18 cellular contexts compared by ENCODE assay signal in the genomic region with DNA sequence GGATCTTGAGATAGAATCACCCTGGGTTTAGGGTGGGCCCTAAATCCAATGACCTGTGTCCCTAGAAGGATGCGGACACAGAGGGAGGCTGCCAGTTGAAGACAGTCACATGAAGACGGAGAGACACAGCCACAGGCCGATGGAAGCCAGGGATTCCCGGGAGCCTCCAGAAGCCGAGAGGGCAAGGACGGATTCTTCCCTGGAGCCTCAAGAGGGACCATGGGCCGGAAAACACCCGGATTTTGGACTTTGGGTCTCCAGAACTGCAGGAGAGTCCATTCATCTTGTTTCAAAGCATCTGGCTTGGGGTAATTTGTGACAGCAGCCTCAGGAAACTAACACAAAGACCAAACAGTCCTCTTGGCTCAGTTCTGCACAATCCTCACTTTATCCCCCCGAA. TPM values are rescaled to one million over a fixed set of nuclear protein-coding genes. Genes with fewer than 3 reads are reported as not detected.
A peak's percentile ranks its signal among the peaks of the same experiment; 100 is the strongest.
DNase-seq lines count a peak whose midpoint lies in the region; ATAC-seq, FAIRE-seq and TF ChIP-seq lines count a peak whose summit lies in the region.
"Had no signal": no experiment of that assay in that cellular context is flagged by ENCODE, and none has a peak within 500 bp of the region (broad histone marks: within the 10 kb centered on the region; RNA-seq: fewer than 3 reads in every experiment).

No MANE protein-coding gene starts in this region.

- peaks cover 4% of the 10 kb centered on the region for H3K36me3 ChIP-seq in H7 (replicated peaks; ENCODE audit: control insufficient read depth, insufficient read depth, low read length)

- H3K27me3 ChIP-seq in H7 (ENCODE audit: control insufficient read depth, insufficient read depth, low read length), result no peaks in the 10 kb centered on the region
- H3K27me3 ChIP-seq: BLaER1 had no signal

- no peak for ATAC-seq in activated naive CD8-positive, alpha-beta T cell treated with anti-CD3 and anti-CD28 coated beads, Interleukin-2, amount 50 U/mL, for 24 hours
- ATAC-seq in effector memory CD8-positive, alpha-beta T cell (replicated peaks), result no peak
- no peak for ATAC-seq in GM19023 (IDR thresholded peaks at IDR 0.05; ENCODE audit: unreplicated experiment)

- no peak for TF ChIP-seq CTCF in nephron progenitor cell (IDR thresholded peaks at IDR 0.05)

- no peaks in the 10 kb centered on the region for H3K4me1 Mint-ChIP-seq in activated naive CD8-positive, alpha-beta T cell treated with anti-CD3 and anti-CD28 coated beads, Interleukin-2, amount 50 U/mL, for 24 hours
- no peaks in the 10 kb centered on the region for H3K4me1 Mint-ChIP-seq in activated naive CD8-positive, alpha-beta T cell treated with anti-CD3 and anti-CD28 coated beads for 36 hours
- peaks cover 5 to 6% of the 10 kb centered on the region in 2 donors for H3K4me1 Mint-ChIP-seq in effector memory CD8-positive, alpha-beta T cell (ENCODE audit: low read depth in 2 of 2)
- H3K4me1 Mint-ChIP-seq in nephron progenitor cell, result no peaks in the 10 kb centered on the region

- no peaks in the 10 kb centered on the region for H3K27me3 Mint-ChIP-seq in activated naive CD8-positive, alpha-beta T cell treated with anti-CD3 and anti-CD28 coated beads, Interleukin-2, amount 50 U/mL, for 24 hours
- H3K27me3 Mint-ChIP-seq in activated naive CD8-positive, alpha-beta T cell treated with anti-CD3 and anti-CD28 coated beads for 36 hours, result no peaks in the 10 kb centered on the region
- H3K27me3 Mint-ChIP-seq in effector memory CD8-positive, alpha-beta T cell, result no peaks in the 10 kb centered on the region
- peaks cover 5% of the 10 kb centered on the region for H3K27me3 Mint-ChIP-seq in nephron progenitor cell (ENCODE audit: low read depth, poor library complexity)
- H3K27me3 Mint-ChIP-seq: CD4-positive, alpha-beta memory T cell had no signal

- DNase-seq in activated naive CD8-positive, alpha-beta T cell treated with anti-CD3 and anti-CD28 coated beads, Interleukin-2, amount 50 U/mL, for 24 hours, result no peak
- no peak for DNase-seq in activated naive CD8-positive, alpha-beta T cell treated with anti-CD3 and anti-CD28 coated beads for 36 hours
- peak; percentile 18 for DNase-seq in H7
- DNase-seq in effector memory CD8-positive, alpha-beta T cell, result no peak
- no peak for DNase-seq in nephron progenitor cell
- no peak for DNase-seq in activated CD4-positive, CD25-positive, alpha-beta regulatory T cell (lab: John Stamatoyannopoulos, UW)
- no peak for DNase-seq in urothelium cell line (ENCODE audit: low spot score)
- DNase-seq: 8988T; CD4-positive, alpha-beta memory T cell; DMS79 treated with DMSO at 0.1 percent for 48 hours; GF-D8; GM23248 had no signal

- peaks cover 20% of the 10 kb centered on the region for H3K36me3 Mint-ChIP-seq in activated naive CD8-positive, alpha-beta T cell treated with anti-CD3 and anti-CD28 coated beads, Interleukin-2, amount 50 U/mL, for 24 hours (ENCODE audit: low read depth)
- H3K36me3 Mint-ChIP-seq in activated naive CD8-positive, alpha-beta T cell treated with anti-CD3 and anti-CD28 coated beads for 36 hours, result peaks cover 22% of the 10 kb centered on the region
- peaks cover 57% of the 10 kb centered on the region for H3K36me3 Mint-ChIP-seq in effector memory CD8-positive, alpha-beta T cell (ENCODE audit: insufficient read depth)
- H3K36me3 Mint-ChIP-seq in nephron progenitor cell (ENCODE audit: low read depth), result peaks cover 16% of the 10 kb centered on the region

- H3K27ac Mint-ChIP-seq in activated naive CD8-positive, alpha-beta T cell treated with anti-CD3 and anti-CD28 coated beads, Interleukin-2, amount 50 U/mL, for 24 hours, result peak overlapping the region; percentile 57
- no peak overlapping the region for H3K27ac Mint-ChIP-seq in activated naive CD8-positive, alpha-beta T cell treated with anti-CD3 and anti-CD28 coated beads for 36 hours
- peak overlapping the region; percentile 31 to 84 for H3K27ac Mint-ChIP-seq in effector memory CD8-positive, alpha-beta T cell
- peak overlapping the region; percentile 82 for H3K27ac Mint-ChIP-seq in nephron progenitor cell

- no peak overlapping the region for H3K4me3 Mint-ChIP-seq in activated naive CD8-positive, alpha-beta T cell treated with anti-CD3 and anti-CD28 coated beads, Interleukin-2, amount 50 U/mL, for 24 hours
- no peak overlapping the region for H3K4me3 Mint-ChIP-seq in activated naive CD8-positive, alpha-beta T cell treated with anti-CD3 and anti-CD28 coated beads for 36 hours
- peak overlapping the region in 1 of 2 donors; percentile 8 for H3K4me3 Mint-ChIP-seq in effector memory CD8-positive, alpha-beta T cell
- H3K4me3 Mint-ChIP-seq in nephron progenitor cell, result no peak overlapping the region
- H3K4me3 Mint-ChIP-seq: CD14-positive monocyte; CD4-positive, alpha-beta memory T cell had no signal

- peaks cover 4% of the 10 kb centered on the region for H3K9me3 Mint-ChIP-seq in activated naive CD8-positive, alpha-beta T cell treated with anti-CD3 and anti-CD28 coated beads, Interleukin-2, amount 50 U/mL, for 24 hours
- peaks cover 3% of the 10 kb centered on the region for H3K9me3 Mint-ChIP-seq in activated naive CD8-positive, alpha-beta T cell treated with anti-CD3 and anti-CD28 coated beads for 36 hours
- H3K9me3 Mint-ChIP-seq in effector memory CD8-positive, alpha-beta T cell, result peaks cover 0 to 2% of the 10 kb centered on the region in 2 donors
- no peaks in the 10 kb centered on the region for H3K9me3 Mint-ChIP-seq in nephron progenitor cell

- no peak overlapping the region for H3K4me3 ChIP-seq in H7 (ENCODE audit: insufficient read depth, low read depth, low read length)
- H3K4me3 ChIP-seq: BLaER1, GM23248 had no signal

- FAIRE-seq in urothelium cell line (lab: Jason Lieb, UNC), result no peak
- FAIRE-seq: GM19239, H54 had no signal

RNA-seq across cellular contexts. Expression of gene TMEM86B, which starts 2.3 kb away (rescaled TPM):
- 1 to 10 TPM; 7.3 to 7.9 TPM for total RNA-seq in activated naive CD8-positive, alpha-beta T cell treated with anti-CD3 and anti-CD28 coated beads for 36 hours
- total RNA-seq in H7 (2014; rRNA removed; shearing (Covaris generic)), result 1.2 and 1.7 TPM in 2 replicates

RNA-seq across cellular contexts. Expression of gene PTPRH, which starts 17.0 kb away (rescaled TPM):
- not detected for total RNA-seq in activated naive CD8-positive, alpha-beta T cell treated with anti-CD3 and anti-CD28 coated beads for 36 hours
- 0.41 and 2.3 TPM in 2 replicates for total RNA-seq in H7 (2014; rRNA removed; shearing (Covaris generic))
- total RNA-seq: CD4-positive, alpha-beta memory T cell had no signal

RNA-seq across cellular contexts. Expression of gene PPP6R1, which starts 32.5 kb away (rescaled TPM):
- total RNA-seq in activated naive CD8-positive, alpha-beta T cell treated with anti-CD3 and anti-CD28 coated beads for 36 hours, result 100 to 1,000 TPM; 226 to 227 TPM
- total RNA-seq in H7 (2014; rRNA removed; shearing (Covaris generic)), result 51.7 and 53.1 TPM in 2 replicates

RNA-seq across cellular contexts. Expression of gene SYT5, which starts 46.2 kb away (rescaled TPM):
- total RNA-seq in activated naive CD8-positive, alpha-beta T cell treated with anti-CD3 and anti-CD28 coated beads for 36 hours, result not detected
- 0.26 and 0.31 TPM in 2 replicates for total RNA-seq in H7 (2014; rRNA removed; shearing (Covaris generic))
- total RNA-seq: A673; CD4-positive, alpha-beta memory T cell; GM23248 had no signal

RNA-seq across cellular contexts. Expression of gene HSPBP1, which starts 53.6 kb away (rescaled TPM):
- total RNA-seq in activated naive CD8-positive, alpha-beta T cell treated with anti-CD3 and anti-CD28 coated beads for 36 hours, result 10 to 100 TPM; 68.0 to 69.7 TPM
- 54.4 and 92.3 TPM in 2 replicates for total RNA-seq in H7 (2014; rRNA removed; shearing (Covaris generic))
